Comparison of ENCODE assay signal across 21 cellular contexts in the genomic region with DNA sequence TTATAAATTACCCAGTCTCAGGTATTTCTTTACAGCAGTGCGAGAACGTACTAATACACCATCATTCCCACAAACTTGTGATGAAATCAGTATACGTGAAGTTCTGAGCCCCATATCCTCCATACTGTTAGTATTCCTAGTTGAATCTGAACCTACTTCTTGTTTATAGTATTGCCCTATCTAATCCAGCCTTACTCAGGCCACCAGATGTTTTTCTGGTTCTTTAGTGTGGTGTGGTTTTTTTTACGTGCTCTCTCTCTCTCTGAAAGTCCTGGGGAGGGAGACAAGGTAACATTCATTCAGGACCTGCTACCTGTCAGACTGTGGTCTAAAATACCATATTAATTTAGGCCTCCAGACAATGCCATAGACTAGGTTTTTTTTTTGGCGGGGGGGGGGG. TPM values are rescaled to one million over a fixed set of nuclear protein-coding genes. Genes with fewer than 3 reads are reported as not detected.
A peak's percentile ranks its signal among the peaks of the same experiment; 100 is the strongest.
DNase-seq lines count a peak whose midpoint lies in the region; ATAC-seq and TF ChIP-seq lines count a peak whose summit lies in the region.
"Had no signal": no experiment of that assay in that cellular context is flagged by ENCODE, and none has a peak within 500 bp of the region (broad histone marks: within the 10 kb centered on the region; RNA-seq: fewer than 3 reads in every experiment).

No MANE protein-coding gene starts in this region.

- H3K4ac ChIP-seq in IMR-90 (ENCODE audit: low read depth, low read length) = peak overlapping the region; percentile 79; the same call in 1 of the 2 replicates

- H3K9me3 ChIP-seq in IMR-90 (ENCODE audit: control insufficient read depth, insufficient read depth, low read length) (peaks cover 4% of the 10 kb centered on the region), smooth muscle cell (replicated peaks; ENCODE audit: low read depth) (peaks cover 12% of the 10 kb centered on the region), left ventricle myocardium inferior (replicated peaks) (peaks cover 20% of the 10 kb centered on the region), stomach (peaks cover 0 to 18% (median 11%) of the 10 kb centered on the region in 4 donors)

- no peak overlapping the region for H4K91ac ChIP-seq in IMR-90 (ENCODE audit: insufficient read depth, low read depth, low read length)

- no peak for TF ChIP-seq CTCF in IMR-90 (conservative IDR thresholded peaks at IDR 0.05; ENCODE audit: low read depth, low read length)
- no peak for TF ChIP-seq CTCF in fibroblast of villous mesenchyme (IDR thresholded peaks at IDR 0.05; ENCODE audit: insufficient read depth, low read depth, low read length)
- no peak for TF ChIP-seq CTCF in smooth muscle cell (IDR thresholded peaks at IDR 0.05; ENCODE audit: borderline replicate concordance, insufficient read depth, poor library complexity, severe bottlenecking)
- no peak for TF ChIP-seq CTCF in left ventricle myocardium inferior (IDR thresholded peaks at IDR 0.05; ENCODE audit: borderline replicate concordance)
- TF ChIP-seq CTCF in stomach (IDR thresholded peaks at IDR 0.05) = no peak

- H3K27ac ChIP-seq in IMR-90 (ENCODE audit: insufficient read depth, low read length) (peak overlapping the region; percentile 92), smooth muscle cell (ENCODE audit: low read depth) (peak overlapping the region; percentile 87), left ventricle myocardium inferior (replicated peaks) (no peak overlapping the region), stomach (no peak overlapping the region)
- H3K27ac ChIP-seq: BLaER1 had no signal

- no peak overlapping the region for H2AK5ac ChIP-seq in IMR-90 (ENCODE audit: low read depth, low read length)

- peaks cover 0 to 3% of the 10 kb centered on the region in 2 experiments; a peak in 1 of 4 replicates for H3K79me1 ChIP-seq in IMR-90 (ENCODE audit: low read depth in 1 of 2, low read length in 2 of 2)

- H3K36me3 ChIP-seq in IMR-90 (ENCODE audit: control insufficient read depth, insufficient read depth, low read length) = no peaks in the 10 kb centered on the region
- peaks cover 10% of the 10 kb centered on the region for H3K36me3 ChIP-seq in smooth muscle cell (ENCODE audit: low read depth)
- H3K36me3 ChIP-seq in left ventricle myocardium inferior = no peaks in the 10 kb centered on the region
- no peaks in the 10 kb centered on the region for H3K36me3 ChIP-seq in stomach
- H3K36me3 ChIP-seq: BLaER1 had no signal

- peaks cover 4% of the 10 kb centered on the region for H3F3A ChIP-seq in smooth muscle cell (ENCODE audit: low read depth)

- H2AK9ac ChIP-seq in IMR-90 (replicated peaks; ENCODE audit: low read depth, low read length, poor library complexity) = no peak overlapping the region

- no peaks in the 10 kb centered on the region for H4K20me1 ChIP-seq in IMR-90 (ENCODE audit: insufficient read depth, low read length)
- H4K20me1 ChIP-seq in smooth muscle cell (ENCODE audit: low read depth) = no peaks in the 10 kb centered on the region
- H4K20me1 ChIP-seq: BLaER1 had no signal

- no peak overlapping the region for H3K4me3 ChIP-seq in IMR-90 (ENCODE audit: insufficient read depth, low read depth, low read length)
- H3K4me3 ChIP-seq in fibroblast of villous mesenchyme (ENCODE audit: low read depth, low read length) = no peak overlapping the region
- no peak overlapping the region for H3K4me3 ChIP-seq in smooth muscle cell
- H3K4me3 ChIP-seq in left ventricle myocardium inferior = no peak overlapping the region
- no peak overlapping the region for H3K4me3 ChIP-seq in stomach
- H3K4me3 ChIP-seq: BLaER1, GM12878, SK-N-MC had no signal

- peak overlapping the region; percentile 78 for H4K5ac ChIP-seq in IMR-90 (ENCODE audit: low read depth, low read length)

- no peak for TF ChIP-seq RAD21 in IMR-90 (IDR thresholded peaks at IDR 0.05; ENCODE audit: low read length)

- H3K4me2 ChIP-seq in IMR-90 (ENCODE audit: low read depth, low read length) (no peak overlapping the region), smooth muscle cell (no peak overlapping the region)
- H3K4me2 ChIP-seq: BLaER1 had no signal

- H2BK20ac ChIP-seq in IMR-90 (ENCODE audit: low read depth, low read length) = no peak overlapping the region

- intact Hi-C loops in IMR-90 (cut with micrococcal nuclease) = loop anchor here (5.0 kb wide), 1 partner anchor 46 kb away; the partner anchor contains the start of gene TEAD1
- intact Hi-C loops in Right ventricle myocardium superior (cut with DNase I) = no loop called here
- intact Hi-C loops in left ventricle myocardium inferior (cut with micrococcal nuclease) = no loop called here
- intact Hi-C loops in stomach (cut with DNase I; ENCODE audit: low total_unique reads) = no loop called here

- TF ChIP-seq POLR2A in IMR-90 (IDR thresholded peaks at IDR 0.05; ENCODE audit: low read depth, low read length) (no peak), stomach (IDR thresholded peaks at IDR 0.05) (no peak)

- ATAC-seq in IMR-90 (ENCODE audit: low read depth) (no peak), Right ventricle myocardium superior (ENCODE audit: poor library complexity) (no peak)
- ATAC-seq: GM12878, HCT116 had no signal

- no CpG with 5 or more reads among the region's 5 CpGs for WGBS in IMR-90 (ENCODE audit: extremely low coverage in 2 of 2, insufficient read length in 1 of 2), 2 experiments
- WGBS in smooth muscle cell (ENCODE audit: low lambda C conversion rate) = 63% methylated on average over 5 of the region's 5 CpGs
- WGBS in stomach, 5 donors = 84 to 94% (median 90%) methylated on average over 5 of the region's 5 CpGs

- H2AFZ ChIP-seq in IMR-90 (replicated peaks; ENCODE audit: low read length, poor library complexity) (no peak overlapping the region), smooth muscle cell (ENCODE audit: low read depth) (no peak overlapping the region)

- no peaks in the 10 kb centered on the region for H3K79me2 ChIP-seq in smooth muscle cell (ENCODE audit: low read depth)

- no peak overlapping the region for H2BK5ac ChIP-seq in IMR-90 (ENCODE audit: low read depth, low read length, poor library complexity, severe bottlenecking)

- TF ChIP-seq EP300 in stomach (IDR thresholded peaks at IDR 0.05) = no peak

- H2BK15ac ChIP-seq in IMR-90 (ENCODE audit: low read depth, low read length) = peak overlapping the region; percentile 75; the same call in 1 of the 3 replicates

- in situ Hi-C loops in IMR-90 (cut with MboI; ENCODE audit: low sequenced_read_pairs) = no loop called here

- peak overlapping the region; percentile 89 for H3K18ac ChIP-seq in IMR-90 (ENCODE audit: low read depth, low read length)

- H3K9ac ChIP-seq in IMR-90 (ENCODE audit: low read depth, low read length) (no peak overlapping the region), smooth muscle cell (ENCODE audit: low read depth) (no peak overlapping the region)
- H3K9ac ChIP-seq: BLaER1 had no signal

- CTCF ChIA-PET in IMR-90 (lab: Yijun Ruan, JAX) = no interaction called here

- POLR2A ChIA-PET in IMR-90 (lab: Charles Lee; ENCODE audit: unreplicated experiment) = no interaction called here

- dilution Hi-C loops in IMR-90 (cut with HindIII; ENCODE audit: low sequenced_read_pairs, unreplicated experiment) = no loop called here

- H4K8ac ChIP-seq in IMR-90 (ENCODE audit: low read depth in 2 of 2, low read length in 2 of 2) = peak overlapping the region; percentile 15 to 51; a peak in 2 of 4 replicates

- H3K27me3 ChIP-seq in IMR-90 (ENCODE audit: control insufficient read depth, insufficient read depth, low read length) = peaks cover 2% of the 10 kb centered on the region
- H3K27me3 ChIP-seq in smooth muscle cell (ENCODE audit: low read depth) = no peaks in the 10 kb centered on the region
- no peaks in the 10 kb centered on the region for H3K27me3 ChIP-seq in left ventricle myocardium inferior (ENCODE audit: low read depth)
- no peaks in the 10 kb centered on the region for H3K27me3 ChIP-seq in stomach
- H3K27me3 ChIP-seq: BLaER1 had no signal

- no TSS peak for BruUV-seq in IMR-90 (replicated peaks; lab: Mats Ljungman, UMichigan)

- peaks cover 6% of the 10 kb centered on the region for H3K4me1 ChIP-seq in IMR-90 (ENCODE audit: control insufficient read depth, insufficient read depth, low read length)
- no peaks in the 10 kb centered on the region for H3K4me1 ChIP-seq in smooth muscle cell (ENCODE audit: low read depth)
- H3K4me1 ChIP-seq in left ventricle myocardium inferior = no peaks in the 10 kb centered on the region
- H3K4me1 ChIP-seq in stomach = no peaks in the 10 kb centered on the region
- H3K4me1 ChIP-seq: BLaER1 had no signal

- peak overlapping the region; percentile 75 for H2BK120ac ChIP-seq in IMR-90 (ENCODE audit: low read depth, low read length)

- H3K56ac ChIP-seq in IMR-90 (ENCODE audit: extremely low read depth, insufficient read depth, low read length) = no peak overlapping the region

- no peaks in the 10 kb centered on the region for H3K9me1 ChIP-seq in IMR-90 (ENCODE audit: insufficient read depth, low read length)

- DNase-seq in ELR (ENCODE audit: low read depth) (peak; percentile 19), IMR-90 (peak; percentile 30), fibroblast of villous mesenchyme (ENCODE audit: low read depth) (peak; percentile 63), smooth muscle cell (lab: John Stamatoyannopoulos, UW; ENCODE audit: unreplicated experiment) (no peak), Right ventricle myocardium superior (no peak), left ventricle myocardium inferior (no peak), stomach (no peak)
- DNase-seq: CD4-positive, alpha-beta T cell; COR-L47; DMS79; Kasumi-1; NCI-H1694; NCI-H2081; NCI-H2171 treated with DMSO at 0.1 percent for 48 hours; NCI-H524 treated with DMSO at 0.1 percent for 48 hours; OCI-M1; SHP77 treated with DMSO at 0.1 percent for 48 hours had no signal

- H3K23ac ChIP-seq in IMR-90 (ENCODE audit: low read depth, low read length) = no peak overlapping the region

- no peak overlapping the region; the same call in 1 of the 2 replicates for H3K14ac ChIP-seq in IMR-90 (replicated peaks; ENCODE audit: low read depth, low read length)

TF ChIP-seq in IMR-90, 13 proteins besides CTCF, POLR2A, EP300 and RAD21 (continues in another document):
- TF ChIP-seq FOS (IDR thresholded peaks at IDR 0.05; ENCODE audit: low read depth, low read length) = no peak
- TF ChIP-seq SMC3 (IDR thresholded peaks at IDR 0.05; ENCODE audit: low read depth, low read length) = no peak

RNA-seq across cellular contexts. Expression of gene TEAD1, which starts 47.6 kb away (rescaled TPM):
- total RNA-seq in IMR-90 (2012; rRNA removed) (69.2 and 95.5 TPM in 2 replicates), fibroblast of villous mesenchyme (209 and 244 TPM in 2 replicates), smooth muscle cell (181 and 191 TPM in 2 replicates), Right ventricle myocardium superior (107 TPM), left ventricle myocardium inferior (121 TPM), stomach (100 to 1,000 TPM in 1 of 5 donors, 10 to 100 TPM in 4; 52.5 to 133 (median 85.0) TPM)
- polyA plus RNA-seq in IMR-90 (2012; rRNA removed) (45.4 and 51.8 TPM in 2 replicates), smooth muscle cell (63.0 and 66.9 TPM in 2 replicates), stomach (10 to 100 TPM in 1 of 3 donors, 1 to 10 TPM in 2; 4.9 to 13.1 (median 8.4) TPM)
- 15.4 and 16.1 TPM in 2 replicates for polyA plus RNA-seq in IMR-90 (2012; cell fraction: cytosol; rRNA removed)
- polyA plus RNA-seq in IMR-90 (2012; cell fraction: nucleus; rRNA removed; ENCODE audit: low replicate concordance) = 38.7 and 130 TPM in 2 replicates

Comparison
In these comparisons a context has a peak if more than half of its experiments do, and no peak if none do; other contexts are left out.
1. DNase-seq: peak in ELR (single experiment), IMR-90 (single experiment) and fibroblast of villous mesenchyme (single experiment); none in smooth muscle cell (single experiment), Right ventricle myocardium superior (single experiment), left ventricle myocardium inferior (single experiment) and stomach (single experiment).
2. H3K27ac ChIP-seq: peak in IMR-90 (single experiment) and smooth muscle cell (single experiment); none in left ventricle myocardium inferior (single experiment) and stomach (0 of 5).